In genomic region chr2:109400102-109400501, GRCh38 we compare ENCODE assay signal across 25 cellular contexts.
DNase-seq lines count a peak whose midpoint lies in the region; ATAC-seq, FAIRE-seq and TF ChIP-seq lines count a peak whose summit lies in the region.
"Had no signal": no experiment of that assay in that cellular context is flagged by ENCODE, and none has a peak within 500 bp of the region (broad histone marks: within the 10 kb centered on the region; RNA-seq: fewer than 3 reads in every experiment).

No MANE protein-coding gene starts in this region.

- H3K27ac Mint-ChIP-seq in brain (peak overlapping the region in 3 of 5 experiments; percentile 13 to 60 (median 43)), CD14-positive monocyte (no peak overlapping the region)
- H3K27ac Mint-ChIP-seq: CD4-positive, alpha-beta memory T cell had no signal

- TF ChIP-seq CTCF in GM12864 (IDR thresholded peaks at IDR 0.05; ENCODE audit: low read depth, low read length, missing control alignments) (no peak), brain (conservative IDR thresholded peaks at IDR 0.05) (no peak), endothelial cell of umbilical vein (IDR thresholded peaks at IDR 0.05; ENCODE audit: extremely low read depth in 1 of 2, insufficient read depth in 1 of 2, low read depth in 1 of 2, low read length in 2 of 2) (no peak), CD14-positive monocyte (IDR thresholded peaks at IDR 0.05) (no peak)

- H3K27me3 Mint-ChIP-seq in brain = peaks cover 3% of the 10 kb centered on the region
- peaks cover 5 to 13% (median 9%) of the 10 kb centered on the region in 3 donors for H3K27me3 Mint-ChIP-seq in CD14-positive monocyte (ENCODE audit: low read depth in 3 of 3)

- peaks cover 5% of the 10 kb centered on the region for H3K36me3 Mint-ChIP-seq in brain
- no peaks in the 10 kb centered on the region for H3K36me3 Mint-ChIP-seq in CD14-positive monocyte
- H3K36me3 Mint-ChIP-seq: CD4-positive, alpha-beta memory T cell had no signal

- H3K4me3 Mint-ChIP-seq in brain (no peak overlapping the region), CD14-positive monocyte (no peak overlapping the region)
- H3K4me3 Mint-ChIP-seq: CD4-positive, alpha-beta memory T cell had no signal

- no peaks in the 10 kb centered on the region for H3K27me3 ChIP-seq in endothelial cell of umbilical vein (ENCODE audit: control insufficient read depth in 2 of 2, insufficient read depth in 2 of 2, low read length in 2 of 2)
- H3K27me3 ChIP-seq: BE2C; BLaER1 treated with 17β-estradiol and CSF1 and Interleukin-3, amounts not matched to agents 10 nM and 100 nM had no signal

- no peak overlapping the region for H3K27ac ChIP-seq in endothelial cell of umbilical vein (ENCODE audit: insufficient read depth, low read depth, low read length)
- H3K27ac ChIP-seq: A549; BLaER1 treated with 17β-estradiol and CSF1 and Interleukin-3, amounts not matched to agents 10 nM and 100 nM had no signal

- ATAC-seq in HG02884 (IDR thresholded peaks at IDR 0.05; ENCODE audit: unreplicated experiment) = no peak
- ATAC-seq: A549 had no signal

- H3K36me3 ChIP-seq in endothelial cell of umbilical vein (ENCODE audit: control insufficient read depth in 2 of 2, extremely low read depth in 1 of 2, insufficient read depth in 2 of 2, low read length in 2 of 2) = peaks cover 0 to 2% of the 10 kb centered on the region in 2 experiments
- H3K36me3 ChIP-seq: BE2C had no signal

- no peak overlapping the region for H2AFZ ChIP-seq in endothelial cell of umbilical vein (ENCODE audit: low read depth, low read length)
- H2AFZ ChIP-seq: GM23248 had no signal

- H3K4me1 Mint-ChIP-seq in brain (peaks cover 62% of the 10 kb centered on the region), CD14-positive monocyte (peaks cover 7% of the 10 kb centered on the region)

- no peak overlapping the region for H3K4me2 ChIP-seq in endothelial cell of umbilical vein (ENCODE audit: insufficient read depth, low read length)
- H3K4me2 ChIP-seq: A549 had no signal

- dilution Hi-C loops in endothelial cell of umbilical vein (cut with MboI; ENCODE audit: extremely low pct_ligation_motif_present, low sequenced_read_pairs) = no loop called here

- peak; percentile 93 for FAIRE-seq in HTR-8/SVneo (lab: Jason Lieb, UNC)
- no peak for FAIRE-seq in endothelial cell of umbilical vein (lab: Jason Lieb, UNC)
- FAIRE-seq: A549, GM19239, H1 had no signal

- TF ChIP-seq POLR2A in endothelial cell of umbilical vein (IDR thresholded peaks at IDR 0.05; ENCODE audit: low read depth, low read length) = no peak

- no peaks in the 10 kb centered on the region for H3K9me1 ChIP-seq in endothelial cell of umbilical vein (replicated peaks; ENCODE audit: control insufficient read depth, extremely low read depth, insufficient read depth, low read length)

- BruUV-seq in endothelial cell of umbilical vein (replicated peaks; lab: Mats Ljungman, UMichigan) = no TSS peak

- no peaks in the 10 kb centered on the region for H3K4me1 ChIP-seq in endothelial cell of umbilical vein (ENCODE audit: control insufficient read depth, extremely low read depth, insufficient read depth, low read length)
- H3K4me1 ChIP-seq: A549, BE2C had no signal

- H4K20me1 ChIP-seq in endothelial cell of umbilical vein (replicated peaks; ENCODE audit: control insufficient read depth, extremely low read depth, insufficient read depth, low read length) = no peaks in the 10 kb centered on the region

- DNase-seq in GM12864 (ENCODE audit: low read depth) (peak; percentile 8), HTR-8/SVneo (ENCODE audit: insufficient read length, low spot score) (no peak), endothelial cell of umbilical vein (ENCODE audit: low read depth, low spot score) (no peak), CD14-positive monocyte (ENCODE audit: low spot score) (no peak), cerebellar cortex (ENCODE audit: low spot score) (no peak), NCI-H526 treated with DMSO at 0.1 percent for 48 hours (lab: John Stamatoyannopoulos, UW) (no peak)
- DNase-seq: 8988T; ACHN; AML-193; BE2C; Calu3; CD4-positive, alpha-beta memory T cell; COR-L47; DMS53; DMS79 treated with DMSO at 0.1 percent for 48 hours; GF-D8; GM23248; H7; HCEC 1CT had no signal

- POLR2A ChIA-PET in endothelial cell of umbilical vein (lab: Charles Lee) = no interaction called here

- H3K79me2 ChIP-seq in endothelial cell of umbilical vein (ENCODE audit: control insufficient read depth, insufficient read depth, low read length) = no peaks in the 10 kb centered on the region

- H3K9me3 Mint-ChIP-seq in brain = no peaks in the 10 kb centered on the region
- H3K9me3 Mint-ChIP-seq in CD14-positive monocyte = no peaks in the 10 kb centered on the region
- H3K9me3 Mint-ChIP-seq: CD4-positive, alpha-beta memory T cell had no signal

- CTCF ChIA-PET in endothelial cell of umbilical vein (lab: Charles Lee) = interaction anchor here (2.2 kb wide), 1 partner anchor 110 kb away, joined by 7 read pairs; no protein-coding TSS in a partner anchor

- no peak overlapping the region for H3K9ac ChIP-seq in endothelial cell of umbilical vein (replicated peaks; ENCODE audit: extremely low read depth, insufficient read depth, low read length)
- H3K9ac ChIP-seq: BLaER1 treated with 17β-estradiol and CSF1 and Interleukin-3, amounts not matched to agents 10 nM and 100 nM; GM23248 had no signal

- intact Hi-C loops in endothelial cell of umbilical vein (cut with micrococcal nuclease) (no loop called here), CD14-positive monocyte (cut with micrococcal nuclease) (no loop called here)

- H3K9me3 ChIP-seq in endothelial cell of umbilical vein (replicated peaks; ENCODE audit: control insufficient read depth, insufficient read depth, low read length) = no peaks in the 10 kb centered on the region
- H3K9me3 ChIP-seq: A549; BE2C; BLaER1 treated with 17β-estradiol and CSF1 and Interleukin-3, amounts not matched to agents 10 nM and 100 nM had no signal

- no peak overlapping the region for H3K4me3 ChIP-seq in GM12864 (ENCODE audit: low read depth, low read length)
- H3K4me3 ChIP-seq in endothelial cell of umbilical vein (replicated peaks in 1 of 3; ENCODE audit: insufficient read depth in 1 of 3, low read depth in 1 of 3, low read length in 3 of 3) = no peak overlapping the region
- H3K4me3 ChIP-seq: A549; BLaER1 treated with 17β-estradiol and CSF1 and Interleukin-3, amounts not matched to agents 10 nM and 100 nM; GM23248 had no signal

TF ChIP-seq in endothelial cell of umbilical vein, 7 proteins besides CTCF, POLR2A, EP300 and RAD21:
- no peak for TF ChIP-seq POLR2AphosphoS5 (IDR thresholded peaks at IDR 0.05; ENCODE audit: insufficient read depth, low read depth, low read length)
- no peak for TF ChIP-seq GATA2 (IDR thresholded peaks at IDR 0.05; ENCODE audit: insufficient read depth, insufficient read length, low read depth, low read length)
- no peak for TF ChIP-seq FOS (IDR thresholded peaks at IDR 0.05; ENCODE audit: borderline replicate concordance, insufficient read depth, low read length)
- no peak for TF ChIP-seq JUN (IDR thresholded peaks at IDR 0.05; ENCODE audit: borderline replicate concordance, insufficient read depth, insufficient read length, low read depth)
- no peak for TF ChIP-seq EZH2 (IDR thresholded peaks at IDR 0.05; ENCODE audit: borderline replicate concordance, low read depth, low read length, severe bottlenecking)
- TF ChIP-seq MYC (IDR thresholded peaks at IDR 0.05; ENCODE audit: low read depth, low read length) = no peak
- peak; percentile 35 for TF ChIP-seq MAX (IDR thresholded peaks at IDR 0.05; ENCODE audit: insufficient read depth, insufficient read length)

Comparison
In these comparisons a context has a peak if more than half of its experiments do, and no peak if none do; other contexts are left out.
1. H3K27ac Mint-ChIP-seq: peak in brain (3 of 5); none in CD14-positive monocyte (0 of 7).